6 cellular contexts compared by ENCODE assay signal in genomic region chr17:8163978-8164814, GRCh38. TPM values are rescaled to one million over a fixed set of nuclear protein-coding genes. Genes with fewer than 3 reads are reported as not detected.
DNase-seq lines count a peak whose midpoint lies in the region; ATAC-seq and TF ChIP-seq lines count a peak whose summit lies in the region.

No MANE protein-coding gene starts in this region.

- H3K4me3 ChIP-seq in DND-41 (ENCODE audit: low read depth in 1 of 2, low read length in 2 of 2), result peak overlapping the region in 1 of 2 experiments; percentile 99; a peak in 2 of 4 replicates
- peak overlapping the region; percentile 5 to 53; a peak in 3 of 4 replicates for H3K4me3 ChIP-seq in Panc1 (ENCODE audit: low read depth in 2 of 2, low read length in 2 of 2)

- H2AFZ ChIP-seq in DND-41 (ENCODE audit: low read depth, low read length), result peak overlapping the region; percentile 97

- peaks cover 23% of the 10 kb centered on the region for H4K20me1 ChIP-seq in DND-41 (ENCODE audit: insufficient read depth, low read length)

- H3K79me2 ChIP-seq in DND-41 (ENCODE audit: insufficient read depth, low read length), result peaks cover 41% of the 10 kb centered on the region

- peaks cover 31% of the 10 kb centered on the region for H3K36me3 ChIP-seq in DND-41 (ENCODE audit: insufficient read depth, low read length)
- H3K36me3 ChIP-seq in Panc1 (ENCODE audit: control insufficient read depth, insufficient read depth, low read length), result no peaks in the 10 kb centered on the region; the same call in none of the 2 replicates

- in situ Hi-C loops in Panc1 (cut with HindIII; ENCODE audit: low pct_unique_long_range_greater_than_20kb, low sequenced_read_pairs), result no loop called here

- peak overlapping the region; percentile 100 for H3K9ac ChIP-seq in DND-41 (ENCODE audit: low read depth, low read length)

- BruUV-seq in Panc1 (replicated peaks; lab: Mats Ljungman, UMichigan), result no TSS peak

- H3K27me3 ChIP-seq in DND-41 (ENCODE audit: insufficient read depth, low read length, poor library complexity) (no peaks in the 10 kb centered on the region), Panc1 (ENCODE audit: control insufficient read depth, insufficient read depth, low read length) (no peaks in the 10 kb centered on the region)

- H3K27ac Mint-ChIP-seq in naive thymus-derived CD8-positive, alpha-beta T cell, result peak overlapping the region; percentile 95 to 99 (median 98)

- DNase-seq in DND-41, result peak; percentile 82
- DNase-seq in Panc1 (ENCODE audit: low read depth, low spot score), result no peak
- peak in 53 of 61 donors; percentile 19 to 91 (median 65) for DNase-seq in caudate nucleus (lab: John Stamatoyannopoulos, UW)
- DNase-seq in naive thymus-derived CD8-positive, alpha-beta T cell, result peak in 9 of 10 donors; percentile 50 to 83 (median 69)
- no peak for DNase-seq in NCI-H2029 treated with DMSO at 0.1 percent for 48 hours (lab: John Stamatoyannopoulos, UW)
- no peak for DNase-seq in NCI-H187 treated with DMSO at 0.1 percent for 48 hours (lab: John Stamatoyannopoulos, UW)

- TF ChIP-seq CTCF in DND-41 (IDR thresholded peaks at IDR 0.05; ENCODE audit: borderline replicate concordance, extremely low read depth, low read length, poor library complexity, severe bottlenecking) (no peak), Panc1 (IDR thresholded peaks at IDR 0.05) (no peak)

- intact Hi-C loops in Panc1 (cut with micrococcal nuclease; ENCODE audit: unreplicated experiment), result no loop called here

- H3K4me1 ChIP-seq in DND-41 (ENCODE audit: insufficient read depth, low read length) (peaks cover 53% of the 10 kb centered on the region), Panc1 (ENCODE audit: control insufficient read depth, insufficient read depth, low read length) (peaks cover 29% of the 10 kb centered on the region)

- H3K9me3 Mint-ChIP-seq in naive thymus-derived CD8-positive, alpha-beta T cell, result no peaks in the 10 kb centered on the region

- H3K9me3 ChIP-seq in DND-41 (ENCODE audit: insufficient read depth, low read length, severe bottlenecking) (no peaks in the 10 kb centered on the region), Panc1 (ENCODE audit: control insufficient read depth, insufficient read depth, low read depth, low read length) (no peaks in the 10 kb centered on the region)

- H3K27me3 Mint-ChIP-seq in naive thymus-derived CD8-positive, alpha-beta T cell, result no peaks in the 10 kb centered on the region

- peak overlapping the region; percentile 97 for H3K4me2 ChIP-seq in DND-41 (ENCODE audit: insufficient read depth, low read length)

- peaks cover 3 to 27% (median 12%) of the 10 kb centered on the region in 3 donors for H3K36me3 Mint-ChIP-seq in naive thymus-derived CD8-positive, alpha-beta T cell

- peak; percentile 70 for ATAC-seq in DND-41 (ENCODE audit: insufficient read depth, low read depth)
- peak; percentile 63 for ATAC-seq in Panc1
- peak; percentile 36 to 47 for ATAC-seq in naive thymus-derived CD8-positive, alpha-beta T cell

- CTCF ChIA-PET in Panc1 (lab: Charles Lee), result no interaction called here

- H3K4me1 Mint-ChIP-seq in naive thymus-derived CD8-positive, alpha-beta T cell, result peaks cover 29 to 63% (median 58%) of the 10 kb centered on the region in 4 donors

- H3K27ac ChIP-seq in DND-41 (ENCODE audit: low read length) (peak overlapping the region; percentile 97), Panc1 (ENCODE audit: low read length) (peak overlapping the region; percentile 71), caudate nucleus (ENCODE audit: low read depth, low read length) (peak overlapping the region; percentile 96)

- POLR2A ChIA-PET in Panc1 (lab: Charles Lee), result interaction anchor here (1.3 kb wide), 1 partner anchor 9 kb away, joined by 17 read pairs; no protein-coding TSS in a partner anchor
- POLR2A ChIA-PET in naive thymus-derived CD8-positive, alpha-beta T cell (lab: Charles Lee), result interaction anchor here (0.7 to 41.9 kb wide), 17 partner anchors 9 to 477 kb away, joined by 3 to 1171 read pairs (median 6); partner anchors contain the start of genes BORCS6, CTC1, PER1 and SLC25A35

- peak overlapping the region; percentile 81 to 94 (median 88) for H3K4me3 Mint-ChIP-seq in naive thymus-derived CD8-positive, alpha-beta T cell

RNA-seq across cellular contexts. Expression of gene VAMP2, which starts 1.4 kb away (rescaled TPM):
- total RNA-seq in Panc1 (2021; ENCODE audit: unreplicated experiment), result 28.6 TPM
- polyA plus RNA-seq in Panc1 (2012; ENCODE audit: insufficient read length), result 30.2 TPM
- 100 to 1,000 TPM; 219 to 238 TPM for total RNA-seq in naive thymus-derived CD8-positive, alpha-beta T cell
- polyA plus RNA-seq in naive thymus-derived CD8-positive, alpha-beta T cell, result 10 to 100 TPM; 50.4 to 84.2 (median 64.4) TPM

RNA-seq across cellular contexts. Expression of gene TMEM107, which starts 12.0 kb away (rescaled TPM):
- total RNA-seq in Panc1 (2021; ENCODE audit: unreplicated experiment), result 10.6 TPM
- 8.1 TPM for polyA plus RNA-seq in Panc1 (2012; ENCODE audit: insufficient read length)
- total RNA-seq in naive thymus-derived CD8-positive, alpha-beta T cell, result 10 to 100 TPM; 17.2 to 19.4 TPM
- 10 to 100 TPM; 36.4 to 55.3 (median 41.9) TPM for polyA plus RNA-seq in naive thymus-derived CD8-positive, alpha-beta T cell

RNA-seq across cellular contexts. Expression of gene PER1, which starts 12.0 kb away (rescaled TPM):
- 17.1 TPM for total RNA-seq in Panc1 (2021; ENCODE audit: unreplicated experiment)
- 11.8 TPM for polyA plus RNA-seq in Panc1 (2012; ENCODE audit: insufficient read length)
- 100 to 1,000 TPM; 148 to 153 TPM for total RNA-seq in naive thymus-derived CD8-positive, alpha-beta T cell
- 10 to 100 TPM in 2 of 3 donors, 1 to 10 TPM in 1; 6.1 to 11.4 (median 10.7) TPM for polyA plus RNA-seq in naive thymus-derived CD8-positive, alpha-beta T cell

RNA-seq across cellular contexts. Expression of gene BORCS6, which starts 25.8 kb away (rescaled TPM):
- 9.3 TPM for total RNA-seq in Panc1 (2021; ENCODE audit: unreplicated experiment)
- polyA plus RNA-seq in Panc1 (2012; ENCODE audit: insufficient read length), result 11.5 TPM
- total RNA-seq in naive thymus-derived CD8-positive, alpha-beta T cell, result 10 to 100 TPM; 15.1 to 15.5 TPM
- polyA plus RNA-seq in naive thymus-derived CD8-positive, alpha-beta T cell, result 10 to 100 TPM; 16.1 to 22.6 (median 16.9) TPM

RNA-seq across cellular contexts. Expression of gene HES7, which starts 40.3 kb away (rescaled TPM):
- 4.0 TPM for total RNA-seq in Panc1 (2021; ENCODE audit: unreplicated experiment)
- 4.9 TPM for polyA plus RNA-seq in Panc1 (2012; ENCODE audit: insufficient read length)
- total RNA-seq in naive thymus-derived CD8-positive, alpha-beta T cell, result under 1 TPM in 1 of 2 experiments, not detected in 1; 0.30 TPM
- polyA plus RNA-seq in naive thymus-derived CD8-positive, alpha-beta T cell, result not detected

Comparison
In these comparisons a context has a peak if more than half of its experiments do, and no peak if none do; other contexts are left out.
1. DNase-seq: peak in DND-41 (single experiment), caudate nucleus (53 of 61) and naive thymus-derived CD8-positive, alpha-beta T cell (9 of 10); none in Panc1 (single experiment), NCI-H2029 treated with DMSO at 0.1 percent for 48 hours (single experiment) and NCI-H187 treated with DMSO at 0.1 percent for 48 hours (single experiment).
2. Peak in every context shown above with its lines, with median percentiles within 50 percentile points of each other: ATAC-seq and H3K27ac ChIP-seq.